Comparison of ENCODE assay signal across 13 cellular contexts in the genomic region with DNA sequence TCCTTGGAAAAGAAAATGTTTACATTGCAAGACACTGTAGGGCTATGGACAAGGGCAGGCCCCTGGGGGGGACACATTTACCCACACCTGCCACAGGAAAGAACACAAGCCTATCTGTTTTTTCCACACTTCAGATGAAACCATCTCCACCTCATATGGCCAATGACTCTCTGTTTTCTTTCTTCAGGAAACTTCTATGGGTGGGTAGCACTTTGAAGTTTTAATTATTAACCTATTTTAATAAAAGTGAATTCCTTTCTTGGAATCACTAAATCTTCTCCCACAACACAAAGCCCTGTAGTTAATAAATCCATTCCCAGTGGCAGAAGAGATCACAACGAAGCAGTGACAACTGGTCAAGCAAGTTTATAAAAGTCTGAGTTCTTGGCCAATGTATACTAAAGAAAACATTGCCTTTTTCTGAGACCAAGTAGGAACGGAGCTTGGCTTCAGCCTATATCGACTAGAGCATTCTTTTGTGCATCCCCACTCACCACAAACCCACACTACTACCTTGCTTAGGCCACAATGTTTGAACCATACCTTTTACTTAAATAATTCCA.
"Had no signal": no experiment of that assay in that cellular context is flagged by ENCODE, and none has a peak within 500 bp of the region (broad histone marks: within the 10 kb centered on the region; RNA-seq: fewer than 3 reads in every experiment).

No MANE protein-coding gene starts in this region.

- H3K4me3 ChIP-seq: left ventricle myocardium inferior, ovary, skin epidermis, tibial nerve had no signal

- ATAC-seq: esophagus mucosa, WTC11 had no signal

- H3K4me1 Mint-ChIP-seq: endodermal cell had no signal

- H3K9me3 ChIP-seq: ovary had no signal

- H3K36me3 Mint-ChIP-seq: memory B cell had no signal

- H3K27me3 Mint-ChIP-seq: activated naive CD8-positive, alpha-beta T cell treated with anti-CD3 and anti-CD28 coated beads for 36 hours; activated T-cell treated with anti-CD3 and anti-CD28 coated beads, Interleukin-2, amount 50 U/mL, for 24 hours; memory B cell had no signal

- DNase-seq: activated CD4-positive, alpha-beta T cell treated with anti-CD3 and anti-CD28 coated beads for 48 hours; activated gamma-delta T cell treated with Interleukin-2 at 50 U/mL for 16 hours; activated naive CD8-positive, alpha-beta T cell treated with anti-CD3 and anti-CD28 coated beads for 36 hours; activated T-cell treated with anti-CD3 and anti-CD28 coated beads, Interleukin-2, amount 50 U/mL, for 24 hours; endodermal cell; left ventricle myocardium inferior; ovary; stimulated activated CD4-positive, alpha-beta T cell treated with anti-CD3 and anti-CD28 coated beads, Interleukin-4, amount 100 ng/mL, for 4 hours had no signal

- H3K27ac Mint-ChIP-seq: activated naive CD8-positive, alpha-beta T cell treated with anti-CD3 and anti-CD28 coated beads for 36 hours; activated T-cell treated with anti-CD3 and anti-CD28 coated beads, Interleukin-2, amount 50 U/mL, for 24 hours; endodermal cell; memory B cell; WTC11 had no signal

- H3K4me3 Mint-ChIP-seq: activated naive CD8-positive, alpha-beta T cell treated with anti-CD3 and anti-CD28 coated beads for 36 hours; activated T-cell treated with anti-CD3 and anti-CD28 coated beads, Interleukin-2, amount 50 U/mL, for 24 hours; endodermal cell; memory B cell; WTC11 had no signal

- H3K4me1 ChIP-seq: left ventricle myocardium inferior, tibial nerve had no signal

- H3K36me3 ChIP-seq: left ventricle myocardium inferior, ovary, tibial nerve had no signal
